Comparison of ENCODE assay signal across 8 cellular contexts in the genomic region with DNA sequence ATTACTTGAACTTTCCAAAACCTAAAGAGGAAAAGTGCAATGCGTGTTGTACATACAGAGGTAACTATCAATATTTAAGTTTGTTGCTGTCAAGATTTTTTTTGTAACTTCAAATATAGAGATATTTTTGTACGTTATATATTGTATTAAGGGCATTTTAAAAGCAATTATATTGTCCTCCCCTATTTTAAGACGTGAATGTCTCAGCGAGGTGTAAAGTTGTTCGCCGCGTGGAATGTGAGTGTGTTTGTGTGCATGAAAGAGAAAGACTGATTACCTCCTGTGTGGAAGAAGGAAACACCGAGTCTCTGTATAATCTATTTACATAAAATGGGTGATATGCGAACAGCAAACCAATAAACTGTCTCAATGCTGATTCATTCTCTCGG. TPM values are rescaled to one million over a fixed set of nuclear protein-coding genes. Genes with fewer than 3 reads are reported as not detected.
A peak's percentile ranks its signal among the peaks of the same experiment; 100 is the strongest.
DNase-seq lines count a peak whose midpoint lies in the region; ATAC-seq, FAIRE-seq and TF ChIP-seq lines count a peak whose summit lies in the region.

No MANE protein-coding gene starts in this region.

- intact Hi-C loops in CD14-positive monocyte (cut with micrococcal nuclease) (loop anchor here (2.0 to 10.0 kb wide), 8 partner anchors 14 to 842 kb away; a partner anchor contains a TSS), colonic mucosa (cut with DNase I) (loop anchor here (5.0 kb wide), 1 partner anchor 100 kb away; no protein-coding TSS in a partner anchor), natural killer cell (cut with micrococcal nuclease) (loop anchor here (1.0 to 10.0 kb wide), 4 partner anchors 335 to 772 kb away; no protein-coding TSS in a partner anchor)

- H3K4me1 ChIP-seq in colonic mucosa, result peaks cover 5% of the 10 kb centered on the region

- no peaks in the 10 kb centered on the region for H3K36me3 ChIP-seq in colonic mucosa

- DNase-seq in CD14-positive monocyte (ENCODE audit: low spot score) (no peak), colonic mucosa (no peak), natural killer cell (no peak), NCI-H1105 treated with DMSO at 0.1 percent for 48 hours (lab: John Stamatoyannopoulos, UW) (no peak), D721Med (ENCODE audit: insufficient read length, low spot score) (no peak), GF-D8 (lab: John Stamatoyannopoulos, UW) (no peak)

- H3K4me3 ChIP-seq in colonic mucosa, result peak overlapping the region; percentile 78

- peak overlapping the region; percentile 96 to 99 for H3K4me3 Mint-ChIP-seq in CD14-positive monocyte
- peak overlapping the region; percentile 81 to 99 (median 92) for H3K4me3 Mint-ChIP-seq in IgD-negative memory B cell
- peak overlapping the region; percentile 94 for H3K4me3 Mint-ChIP-seq in natural killer cell

- peaks cover 16 to 25% (median 23%) of the 10 kb centered on the region in 3 donors for H3K27me3 Mint-ChIP-seq in CD14-positive monocyte (ENCODE audit: low read depth in 3 of 3)
- H3K27me3 Mint-ChIP-seq in IgD-negative memory B cell, result peaks cover 23% of the 10 kb centered on the region
- peaks cover 37 to 42% of the 10 kb centered on the region in 2 donors for H3K27me3 Mint-ChIP-seq in natural killer cell (ENCODE audit: low read depth in 2 of 2)

- no peak for ATAC-seq in natural killer cell
- ATAC-seq in HG02588 (IDR thresholded peaks at IDR 0.05; ENCODE audit: unreplicated experiment), result no peak

- TF ChIP-seq CTCF in CD14-positive monocyte (IDR thresholded peaks at IDR 0.05) (no peak), colonic mucosa (IDR thresholded peaks at IDR 0.05) (no peak), natural killer cell (IDR thresholded peaks at IDR 0.05) (no peak), D721Med (IDR thresholded peaks at IDR 0.05; ENCODE audit: insufficient read depth, missing control alignments) (no peak)

- H3K9me3 Mint-ChIP-seq in CD14-positive monocyte (peaks cover 0 to 16% (median 2%) of the 10 kb centered on the region in 7 donors), IgD-negative memory B cell (no peaks in the 10 kb centered on the region), natural killer cell (no peaks in the 10 kb centered on the region)

- peaks cover 37% of the 10 kb centered on the region for H3K4me1 Mint-ChIP-seq in CD14-positive monocyte
- peaks cover 13 to 25% (median 20%) of the 10 kb centered on the region in 3 donors for H3K4me1 Mint-ChIP-seq in IgD-negative memory B cell
- peaks cover 48 to 54% of the 10 kb centered on the region in 2 donors for H3K4me1 Mint-ChIP-seq in natural killer cell

- H3K9ac ChIP-seq in colonic mucosa (ENCODE audit: low read depth in 2 of 2, low read length in 2 of 2), result peak overlapping the region; percentile 78 to 87

- H3K9me3 ChIP-seq in colonic mucosa, result no peaks in the 10 kb centered on the region

- H3K36me3 Mint-ChIP-seq in CD14-positive monocyte (peaks cover 0 to 14% of the 10 kb centered on the region in 2 donors), IgD-negative memory B cell (peaks cover 3% of the 10 kb centered on the region), natural killer cell (no peaks in the 10 kb centered on the region)

- peak overlapping the region in 3 of 7 donors; percentile 12 to 77 (median 30) for H3K27ac Mint-ChIP-seq in CD14-positive monocyte
- H3K27ac Mint-ChIP-seq in IgD-negative memory B cell, result peak overlapping the region in 1 of 3 donors; percentile 3
- H3K27ac Mint-ChIP-seq in natural killer cell, result peak overlapping the region; percentile 66 to 81

- H3K27ac ChIP-seq in colonic mucosa, result peak overlapping the region; percentile 97

- no peak for FAIRE-seq in D721Med (lab: Jason Lieb, UNC)

- H3K27me3 ChIP-seq in colonic mucosa, result no peaks in the 10 kb centered on the region

RNA-seq across cellular contexts. Expression of a gene that starts 2.1 kb away (rescaled TPM):
- 10 to 100 TPM in 1 of 2 donors, 1 to 10 TPM in 1; 9.5 to 20.0 TPM for polyA plus RNA-seq in CD14-positive monocyte
- polyA plus RNA-seq in IgD-negative memory B cell, result 0.14 TPM
- 10 to 100 TPM; 33.0 to 42.4 TPM for total RNA-seq in colonic mucosa
- total RNA-seq in natural killer cell, result 1 to 10 TPM in 2 of 3 donors, under 1 TPM in 1; 0.82 to 7.0 (median 5.8) TPM

RNA-seq across cellular contexts. Expression of a gene that starts 13.0 kb away (rescaled TPM):
- 10 to 100 TPM in 1 of 2 donors, 1 to 10 TPM in 1; 8.9 to 16.4 TPM for polyA plus RNA-seq in CD14-positive monocyte
- polyA plus RNA-seq in IgD-negative memory B cell, result 2.6 TPM
- 10 to 100 TPM; 30.5 to 47.0 TPM for total RNA-seq in colonic mucosa
- 10 to 100 TPM; 25.2 to 26.9 (median 26.3) TPM for total RNA-seq in natural killer cell

Comparison
In these comparisons a context has a peak if more than half of its experiments do, and no peak if none do; other contexts are left out.
1. RNA of a gene that starts 2.1 kb away (total RNA-seq): 33.0 to 42.4 TPM in colonic mucosa; 0.82 to 7.0 TPM in natural killer cell; every median in the first group is over 4 times any median in the second.
2. Peak in every context shown above with its lines, with median percentiles within 50 percentile points of each other: H3K4me3 Mint-ChIP-seq.